Comparison of ENCODE assay signal across 8 cellular contexts in the genomic region with DNA sequence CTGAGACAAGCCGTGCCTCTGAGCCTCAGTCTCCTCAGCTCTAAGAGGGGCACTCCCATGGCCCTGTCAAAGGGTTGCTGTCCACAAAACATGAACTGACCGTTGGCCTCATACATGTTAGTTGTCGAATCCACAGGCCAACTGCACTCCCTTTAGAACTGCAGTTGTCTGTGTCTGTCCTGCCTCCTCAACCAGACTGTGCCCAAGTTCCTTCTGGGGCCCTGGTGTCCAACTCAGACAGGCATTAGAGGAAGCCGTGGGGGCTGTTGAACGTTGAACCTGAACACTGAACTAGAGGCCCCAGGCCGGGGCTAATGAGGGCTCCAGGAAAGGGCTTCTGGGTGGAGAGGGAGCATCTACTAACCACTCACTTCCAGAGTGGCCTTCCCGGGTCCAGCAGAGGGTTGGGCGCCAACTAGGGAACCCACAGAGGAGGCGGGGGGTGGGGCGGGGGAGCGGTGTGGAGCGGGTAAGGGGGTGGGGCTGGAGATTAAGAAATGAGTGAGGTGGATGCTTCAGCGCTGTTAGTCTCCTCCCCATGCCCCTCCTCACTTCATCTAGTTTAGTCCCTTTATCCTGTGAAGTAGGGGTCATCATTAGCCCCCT. TPM values are rescaled to one million over a fixed set of nuclear protein-coding genes. Genes with fewer than 3 reads are reported as not detected.
DNase-seq lines count a peak whose midpoint lies in the region; ATAC-seq and TF ChIP-seq lines count a peak whose summit lies in the region.

A gene with protein sequence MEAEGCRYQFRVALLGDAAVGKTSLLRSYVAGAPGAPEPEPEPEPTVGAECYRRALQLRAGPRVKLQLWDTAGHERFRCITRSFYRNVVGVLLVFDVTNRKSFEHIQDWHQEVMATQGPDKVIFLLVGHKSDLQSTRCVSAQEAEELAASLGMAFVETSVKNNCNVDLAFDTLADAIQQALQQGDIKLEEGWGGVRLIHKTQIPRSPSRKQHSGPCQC (plus strand): TSS at position 558 of the 606 bp plus-strand sequence. CDS start 247 bp downstream, outside the sequence.

- TF ChIP-seq POLR2A in gastroesophageal sphincter (IDR thresholded peaks at IDR 0.05): no peak

- peaks cover 12 to 36% (median 31%) of the 10 kb centered on the region in 11 experiments for H3K27me3 ChIP-seq in BLaER1 treated with 17β-estradiol and CSF1 and Interleukin-3, amounts not matched to agents 10 nM and 100 nM
- no peaks in the 10 kb centered on the region for H3K27me3 ChIP-seq in gastroesophageal sphincter

- peaks cover 0 to 20% (median 0%) of the 10 kb centered on the region in 11 experiments; a peak in 4 of 22 replicates for H3K36me3 ChIP-seq in BLaER1 treated with 17β-estradiol and CSF1 and Interleukin-3, amounts not matched to agents 10 nM and 100 nM
- no peaks in the 10 kb centered on the region for H3K36me3 ChIP-seq in gastroesophageal sphincter

- peak; percentile 10 for DNase-seq in T-helper 9 cell
- DNase-seq in osteocyte (ENCODE audit: extremely low spot score, unreplicated experiment): no peak
- DNase-seq in nucleus accumbens (lab: John Stamatoyannopoulos, UW): no peak

- no peak for TF ChIP-seq EP300 in gastroesophageal sphincter (IDR thresholded peaks at IDR 0.05)

- H3K4me1 Mint-ChIP-seq in osteocyte (ENCODE audit: unreplicated experiment): peaks cover 16% of the 10 kb centered on the region

- peaks cover 0 to 5% (median 0%) of the 10 kb centered on the region in 11 experiments; a peak in 4 of 22 replicates for H4K20me1 ChIP-seq in BLaER1 treated with 17β-estradiol and CSF1 and Interleukin-3, amounts not matched to agents 10 nM and 100 nM

- H3K9me3 Mint-ChIP-seq in osteocyte (ENCODE audit: unreplicated experiment): no peaks in the 10 kb centered on the region

- peak within 1 kb of the TSS; percentile 54 to 76 (median 66) for H3K9ac ChIP-seq in BLaER1 treated with 17β-estradiol and CSF1 and Interleukin-3, amounts not matched to agents 10 nM and 100 nM

- peak within 1 kb of the TSS; percentile 86 to 99 (median 92) for H3K4me2 ChIP-seq in BLaER1 treated with 17β-estradiol and CSF1 and Interleukin-3, amounts not matched to agents 10 nM and 100 nM

- TF ChIP-seq CTCF in gastroesophageal sphincter (IDR thresholded peaks at IDR 0.05) (no peak), osteocyte (IDR thresholded peaks at IDR 0.05) (no peak)

- peak within 1 kb of the TSS in 3 of 11 experiments; percentile 2 to 70 (median 40); a peak in 3 of 22 replicates for H3K27ac ChIP-seq in BLaER1 treated with 17β-estradiol and CSF1 and Interleukin-3, amounts not matched to agents 10 nM and 100 nM
- peak within 1 kb of the TSS in 3 of 4 donors; percentile 9 to 68 (median 34) for H3K27ac ChIP-seq in gastroesophageal sphincter

- H3K4me3 Mint-ChIP-seq in osteocyte (ENCODE audit: unreplicated experiment): peak within 1 kb of the TSS; percentile 72

- whole genome bisulfite sequencing in gastroesophageal sphincter (ENCODE audit: low coverage in 1 of 2), 2 donors: 14% methylated on average over 1 of the region's 13 CpGs; no CpG with 5 or more reads in 1 of the 2 donors

- H3K9me3 ChIP-seq in BLaER1 treated with 17β-estradiol and CSF1 and Interleukin-3, amounts not matched to agents 10 nM and 100 nM (replicated peaks in 1 of 11): no peaks in the 10 kb centered on the region
- no peaks in the 10 kb centered on the region for H3K9me3 ChIP-seq in gastroesophageal sphincter

- ATAC-seq in GM21447 (IDR thresholded peaks at IDR 0.05; ENCODE audit: unreplicated experiment) (peak; percentile 38), gastroesophageal sphincter (peak; percentile 77), HG02840 (IDR thresholded peaks at IDR 0.05; ENCODE audit: low FRiP score, unreplicated experiment) (no peak), HG03097 (IDR thresholded peaks at IDR 0.05; ENCODE audit: low FRiP score, unreplicated experiment) (no peak)

- H3K27me3 Mint-ChIP-seq in osteocyte (ENCODE audit: unreplicated experiment): no peaks in the 10 kb centered on the region

- H3K4me3 ChIP-seq in BLaER1 treated with 17β-estradiol and CSF1 and Interleukin-3, amounts not matched to agents 10 nM and 100 nM: peak within 1 kb of the TSS; percentile 57 to 72 (median 62)
- peak within 1 kb of the TSS; percentile 36 to 58 for H3K4me3 ChIP-seq in gastroesophageal sphincter

- H3K4me1 ChIP-seq in BLaER1 treated with 17β-estradiol and CSF1 and Interleukin-3, amounts not matched to agents 10 nM and 100 nM: peaks cover 4 to 54% (median 11%) of the 10 kb centered on the region in 10 experiments; a peak in 18 of 20 replicates
- peaks cover 0 to 17% (median 0%) of the 10 kb centered on the region in 3 donors for H3K4me1 ChIP-seq in gastroesophageal sphincter

- no peaks in the 10 kb centered on the region for H3K36me3 Mint-ChIP-seq in osteocyte (ENCODE audit: unreplicated experiment)

- no peak within 1 kb of the TSS for H3K27ac Mint-ChIP-seq in osteocyte (ENCODE audit: unreplicated experiment)

RNA-seq across cellular contexts. Expression of the gene that starts here (rescaled TPM):
- 1 to 10 TPM in 3 of 4 donors, under 1 TPM in 1; 0.67 to 5.1 (median 2.5) TPM for total RNA-seq in gastroesophageal sphincter
- 0.56 and 1.6 TPM in 2 replicates for total RNA-seq in osteocyte

Comparison
In these comparisons a context has a peak if more than half of its experiments do, and no peak if none do; other contexts are left out.
1. ATAC-seq: peak in GM21447 (single experiment) and gastroesophageal sphincter (single experiment); none in HG02840 (single experiment) and HG03097 (single experiment).